ENCODE assay signal across 8 cellular contexts in genomic region chr3:66998075-66998898, GRCh38. TPM values are rescaled to one million over a fixed set of nuclear protein-coding genes. Genes with fewer than 3 reads are reported as not detected.
DNase-seq lines count a peak whose midpoint lies in the region; ATAC-seq and TF ChIP-seq lines count a peak whose summit lies in the region.

KBTBD8 (plus strand) TSS chr3:66998307; CDS start chr3:66998356, 49 bp downstream.

- peak within 1 kb of the TSS; percentile 89 for H3K4me2 ChIP-seq in osteoblast (ENCODE audit: insufficient read depth, low read length)

- H3K4me3 ChIP-seq in GM12865 (ENCODE audit: low read depth, low read length) (peak within 1 kb of the TSS; percentile 59), osteoblast (ENCODE audit: insufficient read depth, low read length) (peak within 1 kb of the TSS; percentile 88), thoracic aorta (peak within 1 kb of the TSS; percentile 96)

- peak within 1 kb of the TSS; percentile 94 for H3K27ac ChIP-seq in osteoblast (ENCODE audit: low read depth, low read length)
- H3K27ac ChIP-seq in thoracic aorta = peak within 1 kb of the TSS; percentile 51 to 64

- peaks cover 22% of the 10 kb centered on the region for H3K27me3 Mint-ChIP-seq in activated naive CD8-positive, alpha-beta T cell treated with anti-CD3 and anti-CD28 coated beads, Interleukin-2, amount 10 ng/mL, durations not matched to agents 7 days and 5 days

- H3K27ac Mint-ChIP-seq in activated naive CD8-positive, alpha-beta T cell treated with anti-CD3 and anti-CD28 coated beads, Interleukin-2, amount 10 ng/mL, durations not matched to agents 7 days and 5 days = peak within 1 kb of the TSS; percentile 89

- ATAC-seq in HG02759 (IDR thresholded peaks at IDR 0.05; ENCODE audit: unreplicated experiment) (peak; percentile 94), thoracic aorta (ENCODE audit: insufficient number of reproducible peaks, low FRiP score, low read depth) (peak; percentile 97)
- ATAC-seq in activated naive CD8-positive, alpha-beta T cell treated with anti-CD3 and anti-CD28 coated beads, Interleukin-2, amount 10 ng/mL, durations not matched to agents 7 days and 5 days (ENCODE audit: low read depth) = peak; percentile 94

- no peaks in the 10 kb centered on the region for H3K9me3 Mint-ChIP-seq in activated naive CD8-positive, alpha-beta T cell treated with anti-CD3 and anti-CD28 coated beads, Interleukin-2, amount 10 ng/mL, durations not matched to agents 7 days and 5 days

- peak within 1 kb of the TSS; percentile 89 for H3K4me3 Mint-ChIP-seq in activated naive CD8-positive, alpha-beta T cell treated with anti-CD3 and anti-CD28 coated beads, Interleukin-2, amount 10 ng/mL, durations not matched to agents 7 days and 5 days

- intact Hi-C loops in head of caudate nucleus (cut with DNase I) = no loop called here

- no peaks in the 10 kb centered on the region for H4K20me1 ChIP-seq in osteoblast (ENCODE audit: insufficient read depth, low read length)

- POLR2A ChIA-PET in activated naive CD8-positive, alpha-beta T cell treated with anti-CD3 and anti-CD28 coated beads, Interleukin-2, amount 10 ng/mL, durations not matched to agents 7 days and 5 days (lab: Charles Lee) = interaction anchor here (0.5 to 2.2 kb wide), 6 partner anchors 10 to 656 kb away, joined by 3 to 17 read pairs (median 5); partner anchors contain the start of gene SUCLG2

- H3K9me3 ChIP-seq in osteoblast (ENCODE audit: low read depth, low read length) (no peaks in the 10 kb centered on the region), thoracic aorta (no peaks in the 10 kb centered on the region)

- H3K79me2 ChIP-seq in osteoblast (ENCODE audit: insufficient read depth, low read length) = peaks cover 40% of the 10 kb centered on the region

- peaks cover 15% of the 10 kb centered on the region for H3K4me1 Mint-ChIP-seq in activated naive CD8-positive, alpha-beta T cell treated with anti-CD3 and anti-CD28 coated beads, Interleukin-2, amount 10 ng/mL, durations not matched to agents 7 days and 5 days

- peak; percentile 99 for DNase-seq in GM12865 (ENCODE audit: low read depth)
- DNase-seq in NCI-H1417 (lab: John Stamatoyannopoulos, UW) = peak; percentile 95 to 98 (median 95)
- DNase-seq in SW 1271 (lab: John Stamatoyannopoulos, UW) = peak; percentile 86 to 91
- peak; percentile 92 for DNase-seq in activated naive CD8-positive, alpha-beta T cell treated with anti-CD3 and anti-CD28 coated beads, Interleukin-2, amount 10 ng/mL, durations not matched to agents 7 days and 5 days
- DNase-seq in head of caudate nucleus = peak; percentile 99 to 100 (median 100)
- peak; percentile 98 for DNase-seq in osteoblast (ENCODE audit: insufficient read length, low spot score, missing footprints)
- DNase-seq in thoracic aorta (ENCODE audit: low spot score) = peak; percentile 93

- peaks cover 2% of the 10 kb centered on the region for H3K36me3 ChIP-seq in osteoblast (ENCODE audit: insufficient read depth, low read length)
- no peaks in the 10 kb centered on the region for H3K36me3 ChIP-seq in thoracic aorta

- TF ChIP-seq CTCF in GM12865 (IDR thresholded peaks at IDR 0.05; ENCODE audit: insufficient read depth, low read depth, low read length, missing control alignments) (no peak), osteoblast (IDR thresholded peaks at IDR 0.05; ENCODE audit: extremely low read depth, low read depth, low read length) (no peak), thoracic aorta (IDR thresholded peaks at IDR 0.05) (no peak)

- H3K4me1 ChIP-seq in osteoblast (ENCODE audit: insufficient read depth, low read length) (peaks cover 22% of the 10 kb centered on the region), thoracic aorta (ENCODE audit: control insufficient read depth in 1 of 2, low read depth in 2 of 2) (peaks cover 3 to 10% of the 10 kb centered on the region in 2 donors)

- peaks cover 4% of the 10 kb centered on the region for H3K36me3 Mint-ChIP-seq in activated naive CD8-positive, alpha-beta T cell treated with anti-CD3 and anti-CD28 coated beads, Interleukin-2, amount 10 ng/mL, durations not matched to agents 7 days and 5 days

- H3K27me3 ChIP-seq in osteoblast (ENCODE audit: insufficient read depth, low read length) = no peaks in the 10 kb centered on the region
- no peaks in the 10 kb centered on the region for H3K27me3 ChIP-seq in thoracic aorta (replicated peaks; ENCODE audit: insufficient read depth)

- peak within 1 kb of the TSS; percentile 92 for H2AFZ ChIP-seq in osteoblast (ENCODE audit: low read length)

RNA-seq across cellular contexts. Expression of gene KBTBD8, which starts in this region (rescaled TPM):
- 1 to 10 TPM; 6.2 to 9.2 TPM for total RNA-seq in activated naive CD8-positive, alpha-beta T cell treated with anti-CD3 and anti-CD28 coated beads, Interleukin-2, amount 10 ng/mL, durations not matched to agents 7 days and 5 days
- total RNA-seq in osteoblast (1.1 and 3.8 TPM in 2 replicates), thoracic aorta (1 to 10 TPM in 1 of 2 donors, under 1 TPM in 1; 0.54 to 1.1 TPM)

Comparison
In these comparisons a context has a peak if more than half of its experiments do, and no peak if none do; other contexts are left out.
1. Peak in every context shown above with its lines: DNase-seq, ATAC-seq, H3K4me3 ChIP-seq and H3K27ac ChIP-seq.